29 cellular contexts compared by ENCODE assay signal in the genomic region with DNA sequence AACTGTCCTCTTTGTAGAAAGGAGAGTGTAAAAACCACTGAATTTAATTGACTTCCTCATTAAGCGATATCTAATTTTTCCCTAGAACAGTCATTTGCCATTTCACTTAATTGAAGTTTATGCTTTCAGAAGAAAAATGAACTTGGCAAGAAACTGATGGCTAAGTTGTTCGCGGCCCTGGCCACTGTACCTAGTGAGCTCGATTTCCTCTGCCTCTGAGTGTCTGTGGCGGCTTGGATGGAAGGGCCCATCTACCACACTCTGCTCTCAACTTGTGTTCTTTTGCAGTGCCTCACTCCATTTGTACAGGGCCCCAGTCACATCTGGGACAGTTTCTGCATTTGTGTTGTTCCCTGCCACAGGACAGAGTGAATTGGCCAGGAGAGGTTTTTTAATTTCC.
"Had no signal": no experiment of that assay in that cellular context is flagged by ENCODE, and none has a peak within 500 bp of the region (broad histone marks: within the 10 kb centered on the region; RNA-seq: fewer than 3 reads in every experiment).

No MANE protein-coding gene starts in this region.

- ATAC-seq: activated CD4-positive, CD25-positive, alpha-beta regulatory T cell treated with anti-CD3 and anti-CD28 coated beads, Interleukin-2, amount 50 U/mL, for 24 hours; activated CD8-positive, alpha-beta T cell treated with anti-CD3 and anti-CD28 coated beads for 36 hours; activated naive CD8-positive, alpha-beta T cell treated with anti-CD3 and anti-CD28 coated beads, Interleukin-2, amount 50 U/mL, for 24 hours; activated T-cell treated with anti-CD3 and anti-CD28 coated beads, Interleukin-2, amount 50 U/mL, for 4 hours; body of pancreas; effector memory CD8-positive, alpha-beta T cell; gastroesophageal sphincter; heart right ventricle; WTC11 had no signal

- H3K27me3 Mint-ChIP-seq: activated CD8-positive, alpha-beta T cell treated with anti-CD3 and anti-CD28 coated beads for 36 hours; activated naive CD4-positive, alpha-beta T cell treated with anti-CD3 and anti-CD28 coated beads, Interleukin-2, amount 50 U/mL, for 24 hours had no signal

- H3K4me1 Mint-ChIP-seq: activated naive CD4-positive, alpha-beta T cell treated with anti-CD3 and anti-CD28 coated beads, Interleukin-2, amount 50 U/mL, for 24 hours; activated naive CD8-positive, alpha-beta T cell treated with anti-CD3 and anti-CD28 coated beads for 36 hours; activated naive CD8-positive, alpha-beta T cell treated with anti-CD3 and anti-CD28 coated beads, Interleukin-2, amount 50 U/mL, for 24 hours; WTC11 had no signal

- H3K9me3 Mint-ChIP-seq: activated CD8-positive, alpha-beta T cell treated with anti-CD3 and anti-CD28 coated beads for 36 hours; activated naive CD4-positive, alpha-beta T cell treated with anti-CD3 and anti-CD28 coated beads for 36 hours; activated naive CD4-positive, alpha-beta T cell treated with anti-CD3 and anti-CD28 coated beads, Interleukin-2, amount 50 U/mL, for 24 hours; activated naive CD8-positive, alpha-beta T cell treated with anti-CD3 and anti-CD28 coated beads, Interleukin-2, amount 50 U/mL, for 24 hours; activated T-cell treated with anti-CD3 and anti-CD28 coated beads, Interleukin-2, amount 50 U/mL, for 4 hours; activated T-helper 2 cell treated with anti-CD3 and anti-CD28 coated beads, Interferon-gamma antibody, Interleukin-2, Interleukin-4, amounts not matched to agents 10 μg/mL and 5 μg/mL and 100 μg/mL, durations not matched to agents 14 hours and 24 hours and 36 hours; effector memory CD8-positive, alpha-beta T cell had no signal

- H3K27ac Mint-ChIP-seq: activated CD8-positive, alpha-beta T cell treated with anti-CD3 and anti-CD28 coated beads for 36 hours; activated naive CD4-positive, alpha-beta T cell treated with anti-CD3 and anti-CD28 coated beads for 36 hours; activated naive CD4-positive, alpha-beta T cell treated with anti-CD3 and anti-CD28 coated beads, Interleukin-2, amount 50 U/mL, for 24 hours; activated naive CD8-positive, alpha-beta T cell treated with anti-CD3 and anti-CD28 coated beads for 36 hours; activated naive CD8-positive, alpha-beta T cell treated with anti-CD3 and anti-CD28 coated beads, Interleukin-2, amount 50 U/mL, for 24 hours; activated T-helper 2 cell treated with anti-CD3 and anti-CD28 coated beads, Interferon-gamma antibody, Interleukin-2, Interleukin-4, amounts not matched to agents 10 μg/mL and 5 μg/mL and 100 μg/mL, durations not matched to agents 14 hours and 24 hours and 36 hours; effector memory CD8-positive, alpha-beta T cell; WTC11 had no signal

- H3K36me3 Mint-ChIP-seq: activated naive CD4-positive, alpha-beta T cell treated with anti-CD3 and anti-CD28 coated beads, Interleukin-2, amount 50 U/mL, for 24 hours; activated naive CD8-positive, alpha-beta T cell treated with anti-CD3 and anti-CD28 coated beads for 36 hours; WTC11 had no signal

- DNase-seq: activated CD4-positive, alpha-beta T cell treated with anti-CD3 and anti-CD28 coated beads for 48 hours; activated CD4-positive, alpha-beta T cell treated with anti-CD3 and anti-CD28 coated beads, Interleukin-2, amount 50 U/mL, for 1 hour; activated CD4-positive, alpha-beta T cell treated with anti-CD3 and anti-CD28 coated beads, Interleukin-2, amount 50 U/mL, for 48 hours; activated CD8-positive, alpha-beta memory T cell treated with anti-CD3 and anti-CD28 coated beads for 24 hours; activated CD8-positive, alpha-beta T cell treated with anti-CD3 and anti-CD28 coated beads for 36 hours; activated effector memory CD4-positive, alpha-beta T cell treated with anti-CD3 and anti-CD28 coated beads, Interleukin-2, amount 50 U/mL, for 16 hours; activated naive CD4-positive, alpha-beta T cell treated with anti-CD3 and anti-CD28 coated beads for 36 hours; activated naive CD8-positive, alpha-beta T cell treated with anti-CD3 and anti-CD28 coated beads for 36 hours; activated naive CD8-positive, alpha-beta T cell treated with anti-CD3 and anti-CD28 coated beads, Interleukin-2, amount 50 U/mL, for 24 hours; activated T-cell treated with anti-CD3 and anti-CD28 coated beads, Interleukin-2, amount 50 U/mL, for 4 hours; adrenal gland; amygdala; aorta; body of pancreas; caudate nucleus; cortex of kidney; dermis blood vessel endothelial cell; effector CD4-positive, alpha-beta T cell; effector memory CD8-positive, alpha-beta T cell; erythroblast; esophagus squamous epithelium; foreskin melanocyte; heart right ventricle; T-helper 2 cell had no signal

- H3K4me3 Mint-ChIP-seq: activated CD8-positive, alpha-beta T cell treated with anti-CD3 and anti-CD28 coated beads for 36 hours; activated naive CD4-positive, alpha-beta T cell treated with anti-CD3 and anti-CD28 coated beads for 36 hours; activated naive CD4-positive, alpha-beta T cell treated with anti-CD3 and anti-CD28 coated beads, Interleukin-2, amount 50 U/mL, for 24 hours; activated naive CD8-positive, alpha-beta T cell treated with anti-CD3 and anti-CD28 coated beads for 36 hours; activated naive CD8-positive, alpha-beta T cell treated with anti-CD3 and anti-CD28 coated beads, Interleukin-2, amount 50 U/mL, for 24 hours; activated T-cell treated with anti-CD3 and anti-CD28 coated beads, Interleukin-2, amount 50 U/mL, for 4 hours; effector memory CD8-positive, alpha-beta T cell; WTC11 had no signal
